In genomic region chr3:16265455-16265786, GRCh38 we compare ENCODE assay signal across 8 cellular contexts. TPM values are rescaled to one million over a fixed set of nuclear protein-coding genes. Genes with fewer than 3 reads are reported as not detected.
DNase-seq lines count a peak whose midpoint lies in the region; ATAC-seq and TF ChIP-seq lines count a peak whose summit lies in the region.

No MANE protein-coding gene starts in this region.

- no peak overlapping the region for H2BK15ac ChIP-seq in mesendoderm (replicated peaks; ENCODE audit: low read depth)

- POLR2A ChIA-PET in MCF 10A (lab: Yijun Ruan, JAX) = interaction anchor here (0.5 to 3.3 kb wide), 32 partner anchors 10 to 1614 kb away, joined by 3 to 47 read pairs (median 4); partner anchors contain the start of genes ANKRD28, BTD, CCDC174 and HACL1

- H3K9ac ChIP-seq in mesendoderm (ENCODE audit: low read length) = peak overlapping the region; percentile 86

- no peaks in the 10 kb centered on the region for H3K27me3 Mint-ChIP-seq in MCF 10A (ENCODE audit: insufficient read depth, unreplicated experiment)

- TSS peak; percentile 77 for BruUV-seq in MCF 10A (replicated peaks; lab: Mats Ljungman, UMichigan)

- H3K27ac Mint-ChIP-seq in MCF 10A (ENCODE audit: low read depth, unreplicated experiment) = peak overlapping the region; percentile 96

- DNase-seq in heart left ventricle (no peak), Right ventricle myocardium superior (no peak), MCF 10A (ENCODE audit: unreplicated experiment) (no peak), mesendoderm (no peak), upper lobe of right lung (no peak), left colon (no peak), NAMALWA (ENCODE audit: low spot score) (no peak)

- H3K18ac ChIP-seq in mesendoderm (ENCODE audit: low read length) = no peak overlapping the region

- H2BK120ac ChIP-seq in mesendoderm (ENCODE audit: low read depth, low read length) = no peak overlapping the region

- intact Hi-C loops in heart left ventricle (cut with DNase I) (loop anchor here in 2 of 10 donors (5.0 kb wide), 1 partner anchor 287 kb away; no protein-coding TSS in a partner anchor), Right ventricle myocardium superior (cut with DNase I) (loop anchor here (5.0 kb wide), 1 partner anchor 287 kb away; no protein-coding TSS in a partner anchor), MCF 10A (cut with micrococcal nuclease) (no loop called here), upper lobe of right lung (cut with DNase I) (no loop called here), left colon (cut with DNase I, micrococcal nuclease) (no loop called here)

- peaks cover 13% of the 10 kb centered on the region for H3K79me1 ChIP-seq in mesendoderm (ENCODE audit: low read length)

- ATAC-seq in heart left ventricle (no peak), Right ventricle myocardium superior (ENCODE audit: poor library complexity) (no peak), upper lobe of right lung (no peak), GM18505 (IDR thresholded peaks at IDR 0.05; ENCODE audit: unreplicated experiment) (no peak), left colon (no peak)

- H3K23ac ChIP-seq in mesendoderm (ENCODE audit: low read length) = no peak overlapping the region

- H3K4me3 ChIP-seq in heart left ventricle (peak overlapping the region; percentile 49 to 97 (median 75)), mesendoderm (ENCODE audit: low read length) (peak overlapping the region; percentile 90), upper lobe of right lung (peak overlapping the region; percentile 88)

- no peaks in the 10 kb centered on the region for H3K27me3 ChIP-seq in heart left ventricle
- no peaks in the 10 kb centered on the region for H3K27me3 ChIP-seq in mesendoderm (ENCODE audit: insufficient read depth, low read length, poor library complexity)
- no peaks in the 10 kb centered on the region for H3K27me3 ChIP-seq in upper lobe of right lung

- peaks cover 3 to 59% (median 44%) of the 10 kb centered on the region in 12 donors for H3K4me1 ChIP-seq in heart left ventricle
- H3K4me1 ChIP-seq in mesendoderm (ENCODE audit: control insufficient read depth, low read depth, low read length) = no peaks in the 10 kb centered on the region
- H3K4me1 ChIP-seq in upper lobe of right lung = peaks cover 22% of the 10 kb centered on the region

- TF ChIP-seq POLR2A in heart left ventricle (IDR thresholded peaks at IDR 0.05) (no peak), GM18505 (IDR thresholded peaks at IDR 0.05; ENCODE audit: borderline replicate concordance, extremely low read depth, insufficient read depth, insufficient read length) (no peak)

- peak overlapping the region; percentile 37 to 97 (median 85) for H3K27ac ChIP-seq in heart left ventricle
- H3K27ac ChIP-seq in mesendoderm (ENCODE audit: low read depth, low read length) = peak overlapping the region; percentile 29
- peak overlapping the region; percentile 97 for H3K27ac ChIP-seq in upper lobe of right lung

- TF ChIP-seq CTCF in heart left ventricle (IDR thresholded peaks at IDR 0.05) = no peak
- no peak for TF ChIP-seq CTCF in MCF 10A (IDR thresholded peaks at IDR 0.05; ENCODE audit: unreplicated experiment)
- TF ChIP-seq CTCF in upper lobe of right lung (IDR thresholded peaks at IDR 0.05) = no peak

- H3K4ac ChIP-seq in mesendoderm (ENCODE audit: low read depth, low read length) = no peak overlapping the region

- H3K56ac ChIP-seq in mesendoderm (ENCODE audit: low read length) = peak overlapping the region; percentile 90

- H3K36me3 ChIP-seq in heart left ventricle = peaks cover 0 to 27% (median 12%) of the 10 kb centered on the region in 9 donors
- no peaks in the 10 kb centered on the region for H3K36me3 ChIP-seq in mesendoderm (ENCODE audit: control insufficient read depth, insufficient read depth, low read length)
- H3K36me3 ChIP-seq in upper lobe of right lung = peaks cover 25% of the 10 kb centered on the region

- no peaks in the 10 kb centered on the region for H3K9me3 Mint-ChIP-seq in MCF 10A (ENCODE audit: unreplicated experiment)

- H3K4me2 ChIP-seq in mesendoderm (ENCODE audit: low read length) = peak overlapping the region; percentile 77

- H3K9me3 ChIP-seq in heart left ventricle (no peaks in the 10 kb centered on the region), upper lobe of right lung (no peaks in the 10 kb centered on the region)

- CTCF ChIA-PET in MCF 10A (lab: Yijun Ruan, JAX) = interaction anchor here (0.6 to 3.9 kb wide), 8 partner anchors 18 to 464 kb away, joined by 3 to 19 read pairs (median 4); no protein-coding TSS in a partner anchor

- H4K8ac ChIP-seq in mesendoderm (ENCODE audit: low read depth, low read length) = no peak overlapping the region

- peaks cover 32% of the 10 kb centered on the region for H3K36me3 Mint-ChIP-seq in MCF 10A (ENCODE audit: insufficient read depth, unreplicated experiment)

- H3K79me2 ChIP-seq in mesendoderm (ENCODE audit: control insufficient read depth, insufficient read depth, low read length) = peaks cover 38% of the 10 kb centered on the region

- no peak overlapping the region for H2BK5ac ChIP-seq in mesendoderm (ENCODE audit: low read length)

- H4K5ac ChIP-seq in mesendoderm (ENCODE audit: low read length) = no peak overlapping the region

- peaks cover 19% of the 10 kb centered on the region for H3K4me1 Mint-ChIP-seq in MCF 10A (ENCODE audit: insufficient read depth, unreplicated experiment)

- peak overlapping the region; percentile 95 for H3K4me3 Mint-ChIP-seq in MCF 10A (ENCODE audit: unreplicated experiment)

- WGBS in heart left ventricle, 4 donors = 0 to 1% (median 0%) methylated on average over 4 to 6 of the region's 6 CpGs
- no CpG with 5 or more reads among the region's 6 CpGs for WGBS in mesendoderm (ENCODE audit: extremely low coverage, insufficient coverage, low lambda C conversion rate)

- no peak overlapping the region for H2AK5ac ChIP-seq in mesendoderm (ENCODE audit: low read length)

RNA-seq across cellular contexts. Expression of gene OXNAD1, which starts 0.4 kb away (rescaled TPM):
- total RNA-seq in heart left ventricle (10 to 100 TPM; 12.8 to 23.6 (median 18.1) TPM), Right ventricle myocardium superior (14.6 TPM), MCF 10A (2022) (19.0 and 27.6 TPM in 2 replicates), upper lobe of right lung (12.8 TPM), left colon (10 to 100 TPM; 29.1 to 31.7 TPM)
- 10 to 100 TPM in 1 of 2 donors, 1 to 10 TPM in 1; 7.3 to 26.9 TPM for polyA plus RNA-seq in heart left ventricle
- 13.8 TPM for polyA plus RNA-seq in mesendoderm (2013, experiment 1 of 2)
- polyA plus RNA-seq in mesendoderm (2013, experiment 2 of 2) = 13.2 TPM

RNA-seq across cellular contexts. Expression of gene DPH3, which starts 0.7 kb away (rescaled TPM):
- 10 to 100 TPM; 13.7 to 35.6 (median 20.9) TPM for total RNA-seq in heart left ventricle
- polyA plus RNA-seq in heart left ventricle = 10 to 100 TPM in 1 of 2 donors, 1 to 10 TPM in 1; 10.0 to 38.3 TPM
- total RNA-seq in Right ventricle myocardium superior = 18.1 TPM
- 30.5 and 39.8 TPM in 2 replicates for total RNA-seq in MCF 10A (2022)
- 34.8 TPM for polyA plus RNA-seq in mesendoderm (2013, experiment 1 of 2)
- 35.0 TPM for polyA plus RNA-seq in mesendoderm (2013, experiment 2 of 2)
- total RNA-seq in upper lobe of right lung = 29.8 TPM
- total RNA-seq in left colon = 10 to 100 TPM; 19.6 to 22.7 TPM

Comparison
In these comparisons a context has a peak if more than half of its experiments do, and no peak if none do; other contexts are left out.
1. H3K27ac ChIP-seq: peak in every context shown above with its lines; median percentile 97 in upper lobe of right lung; 85 in heart left ventricle; 29 in mesendoderm.